Comparison of ENCODE assay signal across 8 cellular contexts in genomic region chr19:49997709-49998108, GRCh38. TPM values are rescaled to one million over a fixed set of nuclear protein-coding genes. Genes with fewer than 3 reads are reported as not detected.
DNase-seq lines count a peak whose midpoint lies in the region; ATAC-seq and TF ChIP-seq lines count a peak whose summit lies in the region.

No MANE protein-coding gene starts in this region.

- CTCF ChIA-PET in GM10248 (lab: Yijun Ruan, JAX) = interaction anchor here (1.2 to 1.6 kb wide), 4 partner anchors 12 to 14 kb away, joined by 3 to 7 read pairs (median 5); no protein-coding TSS in a partner anchor

- no peaks in the 10 kb centered on the region for H3K9me3 ChIP-seq in endodermal cell (ENCODE audit: control insufficient read depth, low read length)

- H3K4me3 ChIP-seq in endodermal cell (ENCODE audit: low read length) = no peak overlapping the region

- no peaks in the 10 kb centered on the region for H3K4me1 Mint-ChIP-seq in endodermal cell

- no peak overlapping the region for H3K27ac ChIP-seq in endodermal cell (ENCODE audit: low read depth, low read length)

- no peak overlapping the region for H3K4me3 Mint-ChIP-seq in endodermal cell

- H3K9me3 Mint-ChIP-seq in endodermal cell = no peaks in the 10 kb centered on the region

- 83 to 93% methylated on average over 1 to 5 of the region's 5 CpGs for WGBS in endodermal cell (ENCODE audit: insufficient coverage in 1 of 2, insufficient read length in 1 of 2), 2 experiments

- no peaks in the 10 kb centered on the region for H3K27me3 Mint-ChIP-seq in endodermal cell (ENCODE audit: insufficient read depth)

- peaks cover 67% of the 10 kb centered on the region for H3K36me3 Mint-ChIP-seq in endodermal cell (ENCODE audit: low read depth)

- DNase-seq in Ammon's horn (ENCODE audit: low spot score) = peak; percentile 21
- peak; percentile 64 for DNase-seq in GM10248 (ENCODE audit: extremely low spot score)
- DNase-seq in NCI-H82 treated with DMSO at 0.1 percent for 48 hours (lab: John Stamatoyannopoulos, UW; ENCODE audit: unreplicated experiment) = peak; percentile 33
- peak; percentile 81 for DNase-seq in endodermal cell
- no peak for DNase-seq in COR-L47 (lab: John Stamatoyannopoulos, UW)

- TF ChIP-seq CTCF in GM10248 (IDR thresholded peaks at IDR 0.05; ENCODE audit: control extremely low read depth, extremely low read depth, low read depth, missing control alignments) (no peak), endodermal cell (conservative IDR thresholded peaks at IDR 0.05) (no peak)

- no peaks in the 10 kb centered on the region for H3K4me1 ChIP-seq in endodermal cell (ENCODE audit: control insufficient read depth, insufficient read depth, low read length)

- ATAC-seq in GM18909 (IDR thresholded peaks at IDR 0.05; ENCODE audit: poor library complexity, unreplicated experiment) (no peak), HG02798 (IDR thresholded peaks at IDR 0.05; ENCODE audit: poor library complexity, unreplicated experiment) (no peak), GM21825 (IDR thresholded peaks at IDR 0.05; ENCODE audit: unreplicated experiment) (no peak)

- H3K27me3 ChIP-seq in endodermal cell (ENCODE audit: control insufficient read depth, insufficient read depth, low read length, poor library complexity, severe bottlenecking) = no peaks in the 10 kb centered on the region

- H3K36me3 ChIP-seq in endodermal cell (ENCODE audit: control insufficient read depth, insufficient read depth, low read length) = peaks cover 31% of the 10 kb centered on the region

- H3K27ac Mint-ChIP-seq in endodermal cell = no peak overlapping the region

- POLR2A ChIA-PET in GM10248 (lab: Yijun Ruan, JAX) = no interaction called here

- H3K9ac ChIP-seq in endodermal cell (ENCODE audit: extremely low read depth, low read length, poor library complexity, severe bottlenecking) = no peak overlapping the region

RNA-seq across cellular contexts. Expression of gene VRK3, which starts 27.5 kb away (rescaled TPM):
- total RNA-seq in endodermal cell = 10 to 100 TPM; 43.5 to 48.9 TPM
- polyA plus RNA-seq in endodermal cell (2013, experiment 1 of 2) = 41.0 TPM
- polyA plus RNA-seq in endodermal cell (2013, experiment 2 of 2) = 37.5 TPM

RNA-seq across cellular contexts. Expression of gene ZNF473, which starts 28.1 kb away (rescaled TPM):
- 10 to 100 TPM in 1 of 2 donors, 1 to 10 TPM in 1; 9.5 to 12.0 TPM for total RNA-seq in endodermal cell
- polyA plus RNA-seq in endodermal cell (2013, experiment 1 of 2) = 11.0 TPM
- 10.1 TPM for polyA plus RNA-seq in endodermal cell (2013, experiment 2 of 2)

RNA-seq across cellular contexts. Expression of gene SIGLEC11, which starts 36.7 kb away (rescaled TPM):
- total RNA-seq in endodermal cell = not detected
- not detected for polyA plus RNA-seq in endodermal cell (2013, experiment 1 of 2)
- not detected for polyA plus RNA-seq in endodermal cell (2013, experiment 2 of 2)
